13 cellular contexts compared by ENCODE assay signal in genomic region chr1:166822385-166822784, GRCh38. TPM values are rescaled to one million over a fixed set of nuclear protein-coding genes. Genes with fewer than 3 reads are reported as not detected.
DNase-seq lines count a peak whose midpoint lies in the region; ATAC-seq and TF ChIP-seq lines count a peak whose summit lies in the region.
"Had no signal": no experiment of that assay in that cellular context is flagged by ENCODE, and none has a peak within 500 bp of the region (broad histone marks: within the 10 kb centered on the region; RNA-seq: fewer than 3 reads in every experiment).

No MANE protein-coding gene starts in this region.

- POLR2A ChIA-PET in AG04449 (lab: Yijun Ruan, JAX), result no interaction called here

- no peak for TF ChIP-seq EP300 in esophagus muscularis mucosa (IDR thresholded peaks at IDR 0.05)

- TF ChIP-seq CTCF in AG04449 (IDR thresholded peaks at IDR 0.05; ENCODE audit: insufficient read depth, low read length, missing control alignments) (peak; percentile 13), GM12874 (IDR thresholded peaks at IDR 0.05; ENCODE audit: insufficient read depth, low read depth, low read length) (peak; percentile 34; the same call in 1 of the 2 replicates), esophagus muscularis mucosa (IDR thresholded peaks at IDR 0.05) (peak in 2 of 3 experiments; percentile 6 to 19), coronary artery (IDR thresholded peaks at IDR 0.05) (no peak)

- H3K27ac ChIP-seq in esophagus muscularis mucosa (replicated peaks in 1 of 4) (no peak overlapping the region), coronary artery (no peak overlapping the region)
- H3K27ac ChIP-seq: stomach had no signal

- 52% methylated on average over 7 of the region's 7 CpGs for WGBS in esophagus muscularis mucosa

- CTCF ChIA-PET in AG04449 (lab: Yijun Ruan, JAX), result interaction anchor here (1.5 kb wide), 1 partner anchor 13 kb away, joined by 3 read pairs; no protein-coding TSS in a partner anchor

- intact Hi-C loops in esophagus muscularis mucosa (cut with DNase I), result no loop called here

- TF ChIP-seq POLR2A in esophagus muscularis mucosa (IDR thresholded peaks at IDR 0.05; ENCODE audit: low read depth), result no peak

- H3K4me1 ChIP-seq in esophagus muscularis mucosa, result no peaks in the 10 kb centered on the region
- H3K4me1 ChIP-seq: stomach had no signal

- H3K4me3 ChIP-seq in AG04449 (ENCODE audit: low read depth, low read length), result no peak overlapping the region
- no peak overlapping the region for H3K4me3 ChIP-seq in esophagus muscularis mucosa
- H3K4me3 ChIP-seq in coronary artery, result no peak overlapping the region
- H3K4me3 ChIP-seq: stomach had no signal

- no peaks in the 10 kb centered on the region for H3K36me3 ChIP-seq in esophagus muscularis mucosa
- H3K36me3 ChIP-seq: stomach had no signal

- DNase-seq in AG04449 (ENCODE audit: low read depth, low spot score) (no peak), NCI-H69 (lab: John Stamatoyannopoulos, UW) (peak; percentile 12), esophagus muscularis mucosa (ENCODE audit: extremely low spot score) (no peak), glomerular visceral epithelial cell (ENCODE audit: extremely low spot score) (no peak), coronary artery (ENCODE audit: low spot score) (no peak)
- DNase-seq: activated naive CD4-positive, alpha-beta T cell treated with anti-CD3 and anti-CD28 coated beads, Interleukin-2, amount 50 U/mL, for 16 hours; COR-L47; naive B cell; NCI-H1436; stomach had no signal

- ATAC-seq in GM21360 (IDR thresholded peaks at IDR 0.05; ENCODE audit: unreplicated experiment), result no peak
- no peak for ATAC-seq in HG03520 (IDR thresholded peaks at IDR 0.05; ENCODE audit: unreplicated experiment)

- no peaks in the 10 kb centered on the region for H3K27me3 ChIP-seq in esophagus muscularis mucosa
- H3K27me3 ChIP-seq: stomach had no signal

- H3K9me3 ChIP-seq in esophagus muscularis mucosa, result peaks cover 0 to 20% (median 4%) of the 10 kb centered on the region in 4 donors

RNA-seq across cellular contexts. Expression of gene POGK, which starts 16.9 kb away (rescaled TPM):
- 10 to 100 TPM; 28.7 to 43.5 (median 36.4) TPM for total RNA-seq in esophagus muscularis mucosa

RNA-seq across cellular contexts. Expression of gene TADA1, which starts 53.7 kb away (rescaled TPM):
- total RNA-seq in esophagus muscularis mucosa, result 10 to 100 TPM in 1 of 4 donors, 1 to 10 TPM in 3; 7.3 to 11.5 (median 8.0) TPM
